8 cellular contexts compared by ENCODE assay signal in the genomic region with DNA sequence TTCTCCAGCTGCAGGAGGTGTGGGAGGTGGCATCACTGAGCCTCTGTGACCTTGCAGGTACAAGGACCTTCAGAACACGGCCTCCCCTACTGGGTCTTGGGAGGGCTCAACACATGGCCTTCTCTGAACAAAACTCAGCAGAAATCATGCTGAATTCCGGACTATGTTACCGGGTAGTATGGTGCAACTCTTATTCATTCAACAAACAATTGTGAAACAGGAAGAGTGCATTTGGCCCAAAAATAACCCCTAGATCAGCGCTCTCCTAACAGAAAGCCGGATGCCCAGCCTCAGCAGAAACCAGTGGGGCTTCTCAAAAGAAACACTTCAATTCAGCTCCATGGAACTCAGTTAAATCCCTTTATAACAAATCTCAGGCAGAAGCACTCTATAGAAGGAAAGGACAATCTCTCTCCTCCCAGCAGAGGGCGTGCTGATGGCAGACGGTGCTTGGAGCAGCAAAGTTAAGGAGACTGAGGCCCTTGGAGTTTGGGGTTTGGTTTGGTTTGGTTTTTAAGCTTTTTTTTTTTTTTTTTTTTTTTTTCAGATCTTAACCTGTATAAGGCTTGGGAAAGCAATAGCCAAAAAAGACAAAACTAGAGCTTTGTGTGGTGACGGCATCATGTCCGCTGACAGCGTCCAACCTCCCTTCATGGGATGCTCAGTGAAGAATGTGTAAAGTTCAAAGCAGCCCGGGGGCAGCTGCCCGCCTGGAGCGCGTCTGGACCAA.
DNase-seq lines count a peak whose midpoint lies in the region; ATAC-seq, FAIRE-seq and TF ChIP-seq lines count a peak whose summit lies in the region.

No MANE protein-coding gene starts in this region.

- peak; percentile 15 for DNase-seq in COR-L47 (lab: John Stamatoyannopoulos, UW)
- peak; percentile 8 for DNase-seq in RCC 7860 (ENCODE audit: low spot score)
- peak; percentile 36 to 73 for DNase-seq in H1 (ENCODE audit: low read depth in 1 of 2, low spot score in 2 of 2)
- DNase-seq in pons (ENCODE audit: low spot score): peak; percentile 28
- no peak for DNase-seq in effector memory CD4-positive, alpha-beta T cell

- TF ChIP-seq POLR2A in H1 (IDR thresholded peaks at IDR 0.05; ENCODE audit: control extremely low read depth in 1 of 2, low read depth in 2 of 2, low read length in 2 of 2): no peak

- no peak overlapping the region for H4K5ac ChIP-seq in H1 (ENCODE audit: insufficient read length, low read depth, low read length)

- H3K4me2 ChIP-seq in H1 (ENCODE audit: insufficient read depth in 1 of 2, low read depth in 2 of 2, low read length in 2 of 2): no peak overlapping the region

- H3K18ac ChIP-seq in H1 (ENCODE audit: extremely low read depth, low read length): no peak overlapping the region

- no peak overlapping the region for H4K91ac ChIP-seq in H1 (replicated peaks; ENCODE audit: insufficient read length, low read length)

- no peak overlapping the region for H3K14ac ChIP-seq in H1 (ENCODE audit: insufficient read length)

- H3K56ac ChIP-seq in H1 (replicated peaks; ENCODE audit: insufficient read length, low read depth, low read length): no peak overlapping the region

- CTCF ChIA-PET in HEK293 (lab: Yijun Ruan, JAX) (interaction anchor here (0.5 to 3.7 kb wide), 29 partner anchors 9 to 965 kb away, joined by 3 to 23 read pairs (median 3); no protein-coding TSS in a partner anchor), H1 (lab: Charles Lee; ENCODE audit: partially characterized antibody) (interaction anchor here (0.6 to 4.8 kb wide), 42 partner anchors 9 to 1126 kb away, joined by 3 to 35 read pairs (median 4); no protein-coding TSS in a partner anchor)

- H3K4ac ChIP-seq in H1 (replicated peaks; ENCODE audit: insufficient read length, low read depth, low read length): no peak overlapping the region

- H3K4me1 ChIP-seq in HEK293 (ENCODE audit: control insufficient read depth, insufficient read depth, low read length) (no peaks in the 10 kb centered on the region), H1 (replicated peaks in 1 of 4; ENCODE audit: control insufficient read depth in 3 of 4, insufficient read depth in 4 of 4, low read length in 3 of 4) (no peaks in the 10 kb centered on the region; a peak in 1 of 7 replicates)
- H3K4me1 ChIP-seq in effector memory CD4-positive, alpha-beta T cell (ENCODE audit: control insufficient read depth, insufficient read depth, low read length, poor library complexity, severe bottlenecking): no peaks in the 10 kb centered on the region

- 0 out of 2 replicates have a peak overlapping the region, but pooled peaks have one; percentile 30 for H2BK5ac ChIP-seq in H1 (ENCODE audit: low read depth, low read length)

- no peak overlapping the region for H3K4me3 ChIP-seq in HEK293 (ENCODE audit: low read depth, low read length)
- H3K4me3 ChIP-seq in H1 (ENCODE audit: extremely low read depth in 1 of 4, insufficient read depth in 2 of 4, low read depth in 3 of 4, low read length in 4 of 4): no peak overlapping the region
- no peak overlapping the region for H3K4me3 ChIP-seq in effector memory CD4-positive, alpha-beta T cell (ENCODE audit: insufficient read depth, low read depth, low read length, poor library complexity, severe bottlenecking)

- H2BK12ac ChIP-seq in H1 (ENCODE audit: low read depth, low read length): peak overlapping the region; percentile 75; the same call in 1 of the 2 replicates

- H2BK20ac ChIP-seq in H1 (ENCODE audit: low read length): 0 out of 2 replicates have a peak overlapping the region, but pooled peaks have one; percentile 48

- TF ChIP-seq CTCF in HEK293 (tag by site-specific recombination; IDR thresholded peaks at IDR 0.05) (peak; percentile 28; the same call in 1 of the 2 replicates), H1 (IDR thresholded peaks at IDR 0.05; ENCODE audit: control extremely low read depth in 1 of 3, insufficient read depth in 1 of 3, low read depth in 1 of 3, low read length in 3 of 3) (peak; percentile 75 to 84 (median 78))

- no peaks in the 10 kb centered on the region for H3K23me2 ChIP-seq in H1 (ENCODE audit: low read depth, low read length)

- no peak overlapping the region for H3K23ac ChIP-seq in H1 (ENCODE audit: insufficient read length)

- no peak overlapping the region for H3K27ac ChIP-seq in HEK293 (ENCODE audit: extremely low read depth, low read depth, low read length)
- no peak overlapping the region for H3K27ac ChIP-seq in H1 (ENCODE audit: low read depth, low read length)
- H3K27ac ChIP-seq in effector memory CD4-positive, alpha-beta T cell (ENCODE audit: insufficient read depth, low read length, poor library complexity, severe bottlenecking): no peak overlapping the region

- no peak for TF ChIP-seq EP300 in H1 (IDR thresholded peaks at IDR 0.05; ENCODE audit: borderline replicate concordance in 1 of 2, low read depth in 2 of 2, low read length in 2 of 2)

- H3K36me3 ChIP-seq in HEK293 (ENCODE audit: control insufficient read depth in 2 of 2, insufficient read depth in 1 of 2, low read length in 2 of 2) (no peaks in the 10 kb centered on the region), H1 (ENCODE audit: control insufficient read depth in 2 of 4, insufficient read depth in 4 of 4, low read length in 3 of 4) (no peaks in the 10 kb centered on the region)
- no peaks in the 10 kb centered on the region for H3K36me3 ChIP-seq in effector memory CD4-positive, alpha-beta T cell (ENCODE audit: control insufficient read depth, insufficient read depth, low read length)

- TF ChIP-seq RAD21 in H1 (IDR thresholded peaks at IDR 0.05 in 1 of 2, conservative IDR thresholded peaks at IDR 0.05 in 1 of 2; ENCODE audit: low read depth in 2 of 2, low read length in 2 of 2): peak; percentile 65 to 71

- H3K9ac ChIP-seq in H1 (replicated peaks in 1 of 4; ENCODE audit: extremely low read depth in 1 of 4, low read depth in 3 of 4, low read length in 3 of 4): no peak overlapping the region

- 70% methylated on average over 14 of the region's 14 CpGs; no CpG with 5 or more reads in 1 of the 2 experiments for WGBS in H1 (ENCODE audit: extremely low coverage in 1 of 2, insufficient coverage in 1 of 2, insufficient read length in 1 of 2, insufficient replicate concordance in 2 of 2, low coverage in 1 of 2, low lambda C conversion rate in 2 of 2, missing lambda C conversion rate in 1 of 2), 2 experiments

- ATAC-seq in GM19035 (IDR thresholded peaks at IDR 0.05; ENCODE audit: unreplicated experiment) (no peak), HG03108 (IDR thresholded peaks at IDR 0.05; ENCODE audit: unreplicated experiment) (no peak)

- no peak overlapping the region for H2AK5ac ChIP-seq in H1 (ENCODE audit: low read depth, low read length)

- FAIRE-seq in RCC 7860 (lab: Jason Lieb, UNC): no peak
- FAIRE-seq in H1 (lab: Jason Lieb, UNC): peak; percentile 24

- H3K79me1 ChIP-seq in H1 (ENCODE audit: low read depth, low read length): no peaks in the 10 kb centered on the region

- H4K20me1 ChIP-seq in H1 (replicated peaks in 1 of 2; ENCODE audit: control insufficient read depth in 1 of 2, insufficient read depth in 2 of 2, low read length in 2 of 2): no peaks in the 10 kb centered on the region

- no peak overlapping the region for H2BK120ac ChIP-seq in H1 (replicated peaks; ENCODE audit: low read depth, low read length)

- peak overlapping the region; percentile 98; the same call in 1 of the 2 replicates for H2BK15ac ChIP-seq in H1 (ENCODE audit: low read length)

- peaks cover 0 to 2% (median 0%) of the 10 kb centered on the region in 4 experiments; a peak in 1 of 7 replicates for H3K27me3 ChIP-seq in H1 (replicated peaks in 1 of 4; ENCODE audit: control insufficient read depth in 3 of 4, extremely low read depth in 1 of 4, insufficient read depth in 3 of 4, low read length in 3 of 4)
- no peaks in the 10 kb centered on the region for H3K27me3 ChIP-seq in effector memory CD4-positive, alpha-beta T cell (replicated peaks; ENCODE audit: control insufficient read depth, insufficient read depth, low read length, poor library complexity, severe bottlenecking)

- H3K79me2 ChIP-seq in H1 (ENCODE audit: control insufficient read depth in 1 of 2, insufficient read depth in 2 of 2, low read length in 2 of 2): no peaks in the 10 kb centered on the region

- POLR2A ChIA-PET in HEK293 (lab: Yijun Ruan, JAX): no interaction called here
- POLR2A ChIA-PET in H1 (lab: Charles Lee; ENCODE audit: partially characterized antibody): no interaction called here

- H4K8ac ChIP-seq in H1 (ENCODE audit: extremely low read depth, insufficient read depth, low read length): no peak overlapping the region; the same call in 1 of the 2 replicates

- no peaks in the 10 kb centered on the region for H3K9me3 ChIP-seq in HEK293 (ENCODE audit: control insufficient read depth, insufficient read depth, low read depth, low read length)
- H3K9me3 ChIP-seq in H1 (ENCODE audit: insufficient read depth in 2 of 2, low read depth in 1 of 2, low read length in 1 of 2): peaks cover 0 to 6% of the 10 kb centered on the region in 2 experiments; a peak in 1 of 4 replicates
- no peaks in the 10 kb centered on the region for H3K9me3 ChIP-seq in effector memory CD4-positive, alpha-beta T cell (ENCODE audit: control insufficient read depth, low read length)

- H2AFZ ChIP-seq in H1 (ENCODE audit: low read length): 0 out of 2 replicates have a peak overlapping the region, but pooled peaks have one; percentile 9

TF ChIP-seq in HEK293, 187 proteins besides CTCF, POLR2A, EP300 and RAD21 (continues in another document):
- TF ChIP-seq ZNF341 (tag by site-specific recombination; IDR thresholded peaks at IDR 0.05; ENCODE audit: low read depth) (no peak), GFI1B (tag by site-specific recombination; IDR thresholded peaks at IDR 0.05) (no peak), ZFP3 (tag by site-specific recombination; IDR thresholded peaks at IDR 0.05; ENCODE audit: low read depth) (no peak), ZNF776 (tag by site-specific recombination; IDR thresholded peaks at IDR 0.05; ENCODE audit: borderline replicate concordance) (no peak), ZNF324 (tag by site-specific recombination; IDR thresholded peaks at IDR 0.05) (no peak), ZNF561 (tag by site-specific recombination; IDR thresholded peaks at IDR 0.05; ENCODE audit: borderline replicate concordance) (no peak), ZNF623 (tag by site-specific recombination; IDR thresholded peaks at IDR 0.05) (no peak)

TF ChIP-seq in H1, 55 proteins besides CTCF, POLR2A, EP300 and RAD21 (continues in another document):
- TF ChIP-seq MAFK (IDR thresholded peaks at IDR 0.05; ENCODE audit: low read depth, low read length) (no peak), KDM4A (IDR thresholded peaks at IDR 0.05; ENCODE audit: low read depth, low read length, severe bottlenecking) (no peak), TAF7 (optimal IDR thresholded peaks at IDR 0.05; ENCODE audit: borderline replicate concordance, low read depth, low read length) (no peak), PHF8 (conservative IDR thresholded peaks at IDR 0.05; ENCODE audit: low read depth, low read length) (no peak), KDM5A (IDR thresholded peaks at IDR 0.05; ENCODE audit: low read length) (no peak), KDM1A (IDR thresholded peaks at IDR 0.05; ENCODE audit: borderline replicate concordance, low read length) (no peak), SIX5 (IDR thresholded peaks at IDR 0.05; ENCODE audit: low read depth, low read length) (no peak), TEAD4 (IDR thresholded peaks at IDR 0.05; ENCODE audit: low read depth, low read length) (no peak), SRF (IDR thresholded peaks at IDR 0.05; ENCODE audit: low read depth, low read length) (no peak)

Comparison
In these comparisons a context has a peak if more than half of its experiments do, and no peak if none do; other contexts are left out.
1. DNase-seq: peak in COR-L47 (single experiment), RCC 7860 (single experiment), H1 (2 of 2) and pons (single experiment); none in effector memory CD4-positive, alpha-beta T cell (0 of 3).